29 cellular contexts compared by ENCODE assay signal in genomic region chr18:67951166-67951565, GRCh38.
DNase-seq lines count a peak whose midpoint lies in the region; ATAC-seq, FAIRE-seq and TF ChIP-seq lines count a peak whose summit lies in the region.
"Had no signal": no experiment of that assay in that cellular context is flagged by ENCODE, and none has a peak within 500 bp of the region (broad histone marks: within the 10 kb centered on the region; RNA-seq: fewer than 3 reads in every experiment).

No MANE protein-coding gene starts in this region.

- no peaks in the 10 kb centered on the region for H3K27me3 Mint-ChIP-seq in astrocyte (ENCODE audit: low read depth, unreplicated experiment)

- no peaks in the 10 kb centered on the region for H3K9me2 ChIP-seq in PC-3 (replicated peaks; ENCODE audit: low read length)

- H3K4me1 ChIP-seq in PC-3 (ENCODE audit: insufficient read depth, low read length) (peaks cover 6% of the 10 kb centered on the region), astrocyte (ENCODE audit: insufficient read depth, low read length) (no peaks in the 10 kb centered on the region), foreskin keratinocyte (no peaks in the 10 kb centered on the region), aorta (ENCODE audit: control insufficient read depth in 1 of 2, insufficient read depth in 2 of 2, low read length in 2 of 2) (no peaks in the 10 kb centered on the region)
- H3K4me1 ChIP-seq: A549, Caco-2 had no signal

- DNase-seq in ELR (ENCODE audit: low read depth), result peak; percentile 69
- DNase-seq in PC-3, result peak; percentile 42
- DNase-seq in astrocyte (ENCODE audit: low read depth), result peak; percentile 23
- peak; percentile 13 to 60 for DNase-seq in foreskin keratinocyte
- DNase-seq in aorta, result no peak
- no peak for DNase-seq in activated CD4-positive, alpha-beta T cell treated with anti-CD3 and anti-CD28 coated beads for 1 hour
- no peak for DNase-seq in NCI-H2171 treated with DMSO at 0.1 percent for 48 hours (lab: John Stamatoyannopoulos, UW)
- DNase-seq: C1 segment of cervical spinal cord; Caco-2; CD8-positive, alpha-beta T cell; DMS 273 treated with DMSO at 0.1 percent for 48 hours; DMS79; NCI-H1092; NCI-H1436; NCI-H187; NCI-H2081 treated with DMSO at 0.1 percent for 48 hours; NCI-H446; NCI-H524 treated with DMSO at 0.1 percent for 48 hours; NCI-H82; RPMI8226; SHP77 treated with DMSO at 0.1 percent for 48 hours; SW 1271 had no signal

- H3K4me1 Mint-ChIP-seq in astrocyte (ENCODE audit: low read depth, unreplicated experiment), result no peaks in the 10 kb centered on the region

- POLR2A ChIA-PET in PC-3 (lab: Charles Lee; ENCODE audit: unreplicated experiment), result no interaction called here

- H3K36me3 ChIP-seq in PC-3 (ENCODE audit: low read depth, low read length) (no peaks in the 10 kb centered on the region), astrocyte (ENCODE audit: insufficient read depth, low read length) (no peaks in the 10 kb centered on the region), aorta (ENCODE audit: control insufficient read depth in 1 of 2, insufficient read depth in 2 of 2, low read length in 1 of 2) (no peaks in the 10 kb centered on the region)

- FAIRE-seq in astrocyte (lab: Jason Lieb, UNC), result no peak
- FAIRE-seq: A549, GM12892, GM19239, H1 had no signal

- intact Hi-C loops in PC-3 (cut with micrococcal nuclease) (no loop called here), aorta (cut with DNase I) (no loop called here)

- H3K4me2 ChIP-seq in PC-3 (ENCODE audit: low read length) (peak overlapping the region; percentile 76), astrocyte (ENCODE audit: low read length) (no peak overlapping the region)
- H3K4me2 ChIP-seq: A549 had no signal

- ATAC-seq in PC-3, result no peak
- peak; percentile 46 for ATAC-seq in foreskin keratinocyte
- no peak for ATAC-seq in aorta (ENCODE audit: low FRiP score)
- no peak for ATAC-seq in GM18868 (IDR thresholded peaks at IDR 0.05; ENCODE audit: unreplicated experiment)
- ATAC-seq: A549; CD8-positive, alpha-beta T cell; HCT116 had no signal

- no peak overlapping the region for H3K4me3 Mint-ChIP-seq in astrocyte (ENCODE audit: unreplicated experiment)
- H3K4me3 Mint-ChIP-seq: CD8-positive, alpha-beta T cell had no signal

- H3K9me3 ChIP-seq in PC-3 (ENCODE audit: low read length) (no peaks in the 10 kb centered on the region), astrocyte (ENCODE audit: insufficient read depth, low read depth, low read length) (no peaks in the 10 kb centered on the region), aorta (ENCODE audit: control insufficient read depth, low read length) (no peaks in the 10 kb centered on the region)
- H3K9me3 ChIP-seq: A549, Caco-2 had no signal

- no peak overlapping the region for H3K27ac Mint-ChIP-seq in astrocyte (ENCODE audit: unreplicated experiment)
- H3K27ac Mint-ChIP-seq: CD8-positive, alpha-beta T cell had no signal

- no peak overlapping the region for H3K27ac ChIP-seq in PC-3 (ENCODE audit: low read length)
- H3K27ac ChIP-seq in astrocyte (ENCODE audit: low read depth, low read length), result no peak overlapping the region
- no peak overlapping the region for H3K27ac ChIP-seq in foreskin keratinocyte
- H3K27ac ChIP-seq in aorta (ENCODE audit: low read depth in 1 of 2, low read length in 2 of 2), result no peak overlapping the region
- H3K27ac ChIP-seq: A549, HL-60 had no signal

- H3F3A ChIP-seq in PC-3 (ENCODE audit: low read length, unreplicated experiment), result no peaks in the 10 kb centered on the region

- CTCF ChIA-PET in PC-3 (lab: Charles Lee), result no interaction called here

- H3K27me3 ChIP-seq in PC-3 (ENCODE audit: low read length) (no peaks in the 10 kb centered on the region), astrocyte (ENCODE audit: insufficient read depth, low read length) (no peaks in the 10 kb centered on the region), foreskin keratinocyte (peaks cover 4% of the 10 kb centered on the region), aorta (ENCODE audit: control insufficient read depth in 1 of 2, insufficient read depth in 2 of 2, low read length in 1 of 2) (no peaks in the 10 kb centered on the region)

- peaks cover 2% of the 10 kb centered on the region for H3K9me3 Mint-ChIP-seq in astrocyte (ENCODE audit: unreplicated experiment)
- H3K9me3 Mint-ChIP-seq: CD8-positive, alpha-beta T cell had no signal

- H3K36me3 Mint-ChIP-seq in astrocyte (ENCODE audit: low read depth, unreplicated experiment), result no peaks in the 10 kb centered on the region
- H3K36me3 Mint-ChIP-seq: CD8-positive, alpha-beta T cell had no signal

- WGBS in aorta, 2 donors, result 64 to 71% methylated on average over 8 of the region's 8 CpGs

- H3K79me2 ChIP-seq in PC-3 (ENCODE audit: low read length) (no peaks in the 10 kb centered on the region), astrocyte (ENCODE audit: insufficient read depth, low read length) (no peaks in the 10 kb centered on the region)

- no peak overlapping the region; the same call in 1 of the 2 replicates for H3K4me3 ChIP-seq in PC-3 (ENCODE audit: low read length)
- no peak overlapping the region for H3K4me3 ChIP-seq in astrocyte (ENCODE audit: insufficient read depth, low read depth, low read length)
- H3K4me3 ChIP-seq in aorta (ENCODE audit: low read length in 2 of 2), result no peak overlapping the region
- H3K4me3 ChIP-seq: A549 had no signal

- H3K9ac ChIP-seq in PC-3 (ENCODE audit: low read length), result no peak overlapping the region
- no peak overlapping the region for H3K9ac ChIP-seq in astrocyte (ENCODE audit: low read length)

- no TSS peak for BruUV-seq in PC-3 (replicated peaks; lab: Mats Ljungman, UMichigan)

- TF ChIP-seq CTCF in PC-3 (conservative IDR thresholded peaks at IDR 0.05; ENCODE audit: low read depth, low read length), result no peak
- TF ChIP-seq CTCF in astrocyte (IDR thresholded peaks at IDR 0.05; ENCODE audit: insufficient read depth, low read depth, low read length), result no peak
- TF ChIP-seq CTCF in foreskin keratinocyte (conservative IDR thresholded peaks at IDR 0.05), result no peak

- H4K20me1 ChIP-seq in PC-3 (ENCODE audit: low read length), result no peaks in the 10 kb centered on the region
- H4K20me1 ChIP-seq in astrocyte (ENCODE audit: insufficient read depth, low read length), result no peaks in the 10 kb centered on the region

- peak overlapping the region; percentile 74 for H2AFZ ChIP-seq in PC-3 (ENCODE audit: low read length)
- H2AFZ ChIP-seq in astrocyte (ENCODE audit: low read depth, low read length), result no peak overlapping the region

Comparison
In these comparisons a context has a peak if more than half of its experiments do, and no peak if none do; other contexts are left out.
1. DNase-seq: peak in ELR (single experiment), PC-3 (single experiment), astrocyte (single experiment) and foreskin keratinocyte (2 of 2); none in aorta (0 of 2), activated CD4-positive, alpha-beta T cell treated with anti-CD3 and anti-CD28 coated beads for 1 hour (single experiment) and NCI-H2171 treated with DMSO at 0.1 percent for 48 hours (single experiment).